In the genomic region with DNA sequence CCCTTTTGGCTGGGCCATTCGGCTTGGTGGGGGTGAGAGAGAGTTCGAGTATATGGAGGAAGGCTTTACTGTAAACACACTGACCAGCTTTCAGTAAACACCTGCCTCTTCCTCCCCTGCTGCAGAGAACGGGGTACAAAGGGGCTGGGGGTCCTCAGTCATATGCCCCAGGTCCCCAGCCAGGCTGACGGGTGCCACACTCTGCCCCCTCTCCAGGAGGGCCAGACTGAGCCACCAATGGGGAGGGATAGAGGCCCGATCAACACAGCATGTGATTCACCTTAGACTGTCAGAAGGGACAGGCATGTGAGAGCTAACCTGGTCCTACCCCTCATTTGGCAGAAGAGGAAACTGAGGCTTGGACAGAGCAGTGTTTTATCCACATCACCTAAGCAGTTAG, we compare ENCODE assay signal across 13 cellular contexts. TPM values are rescaled to one million over a fixed set of nuclear protein-coding genes. Genes with fewer than 3 reads are reported as not detected.
DNase-seq lines count a peak whose midpoint lies in the region; ATAC-seq lines count a peak whose summit lies in the region.
"Had no signal": no experiment of that assay in that cellular context is flagged by ENCODE, and none has a peak within 500 bp of the region (broad histone marks: within the 10 kb centered on the region; RNA-seq: fewer than 3 reads in every experiment).

No MANE protein-coding gene starts in this region.

- no peak for ATAC-seq in activated CD8-positive, alpha-beta T cell treated with anti-CD3 and anti-CD28 coated beads, Interleukin-2, amount 10 ng/mL, durations not matched to agents 7 days and 5 days
- no peak for ATAC-seq in left ventricle myocardium superior
- ATAC-seq in aorta (ENCODE audit: low FRiP score), result no peak
- ATAC-seq in left lobe of liver, result no peak
- ATAC-seq: GM12878 had no signal

- H3K27me3 ChIP-seq in aorta (ENCODE audit: control insufficient read depth in 1 of 2, insufficient read depth in 2 of 2, low read length in 1 of 2), result no peaks in the 10 kb centered on the region

- H3K9me3 ChIP-seq in aorta (ENCODE audit: control insufficient read depth, low read length), result no peaks in the 10 kb centered on the region

- no peaks in the 10 kb centered on the region for H3K27me3 Mint-ChIP-seq in activated naive CD4-positive, alpha-beta T cell treated with anti-CD3 and anti-CD28 coated beads, Interleukin-2, amount 50 U/mL, for 24 hours
- H3K27me3 Mint-ChIP-seq in activated CD8-positive, alpha-beta T cell treated with anti-CD3 and anti-CD28 coated beads, Interleukin-2, amount 10 ng/mL, durations not matched to agents 7 days and 5 days (ENCODE audit: low read depth), result no peaks in the 10 kb centered on the region

- H3K36me3 ChIP-seq in aorta (ENCODE audit: control insufficient read depth in 1 of 2, insufficient read depth in 2 of 2, low read length in 1 of 2), result no peaks in the 10 kb centered on the region

- H3K27ac Mint-ChIP-seq in activated naive CD4-positive, alpha-beta T cell treated with anti-CD3 and anti-CD28 coated beads, Interleukin-2, amount 50 U/mL, for 24 hours, result peak overlapping the region; percentile 80
- H3K27ac Mint-ChIP-seq in activated CD8-positive, alpha-beta T cell treated with anti-CD3 and anti-CD28 coated beads, Interleukin-2, amount 10 ng/mL, durations not matched to agents 7 days and 5 days, result peak overlapping the region; percentile 43

- H3K36me3 Mint-ChIP-seq in activated naive CD4-positive, alpha-beta T cell treated with anti-CD3 and anti-CD28 coated beads, Interleukin-2, amount 50 U/mL, for 24 hours, result no peaks in the 10 kb centered on the region
- peaks cover 33% of the 10 kb centered on the region for H3K36me3 Mint-ChIP-seq in activated CD8-positive, alpha-beta T cell treated with anti-CD3 and anti-CD28 coated beads, Interleukin-2, amount 10 ng/mL, durations not matched to agents 7 days and 5 days (ENCODE audit: low read depth)

- intact Hi-C loops in left ventricle myocardium superior (cut with micrococcal nuclease) (no loop called here), aorta (cut with DNase I) (no loop called here)

- H3K27ac ChIP-seq in substantia nigra (ENCODE audit: low read depth, low read length, poor library complexity, severe bottlenecking) (peak overlapping the region; percentile 83), aorta (ENCODE audit: low read depth in 1 of 2, low read length in 2 of 2) (no peak overlapping the region)

- no peaks in the 10 kb centered on the region for H3K9me3 Mint-ChIP-seq in activated naive CD4-positive, alpha-beta T cell treated with anti-CD3 and anti-CD28 coated beads, Interleukin-2, amount 50 U/mL, for 24 hours
- H3K9me3 Mint-ChIP-seq in activated CD8-positive, alpha-beta T cell treated with anti-CD3 and anti-CD28 coated beads, Interleukin-2, amount 10 ng/mL, durations not matched to agents 7 days and 5 days (ENCODE audit: insufficient read depth), result no peaks in the 10 kb centered on the region

- peaks cover 59% of the 10 kb centered on the region for H3K4me1 Mint-ChIP-seq in activated naive CD4-positive, alpha-beta T cell treated with anti-CD3 and anti-CD28 coated beads, Interleukin-2, amount 50 U/mL, for 24 hours
- peaks cover 58% of the 10 kb centered on the region for H3K4me1 Mint-ChIP-seq in activated CD8-positive, alpha-beta T cell treated with anti-CD3 and anti-CD28 coated beads, Interleukin-2, amount 10 ng/mL, durations not matched to agents 7 days and 5 days (ENCODE audit: low read depth)

- no peak overlapping the region for H3K4me3 ChIP-seq in aorta (ENCODE audit: low read length in 2 of 2)
- H3K4me3 ChIP-seq: GM12878 had no signal

- CTCF ChIA-PET in activated CD8-positive, alpha-beta T cell treated with anti-CD3 and anti-CD28 coated beads, Interleukin-2, amount 10 ng/mL, durations not matched to agents 7 days and 5 days (lab: Charles Lee), result interaction anchor here (3.3 to 4.1 kb wide), 2 partner anchors 11 to 30 kb away, joined by 26 to 32 read pairs; no protein-coding TSS in a partner anchor

- H3K4me3 Mint-ChIP-seq in activated naive CD4-positive, alpha-beta T cell treated with anti-CD3 and anti-CD28 coated beads, Interleukin-2, amount 50 U/mL, for 24 hours, result no peak overlapping the region
- peak overlapping the region; percentile 5 for H3K4me3 Mint-ChIP-seq in activated CD8-positive, alpha-beta T cell treated with anti-CD3 and anti-CD28 coated beads, Interleukin-2, amount 10 ng/mL, durations not matched to agents 7 days and 5 days

- no peak for DNase-seq in activated naive CD4-positive, alpha-beta T cell (lab: John Stamatoyannopoulos, UW)
- no peak for DNase-seq in activated CD8-positive, alpha-beta T cell treated with anti-CD3 and anti-CD28 coated beads, Interleukin-2, amount 10 ng/mL, durations not matched to agents 7 days and 5 days
- DNase-seq in left ventricle myocardium superior, result peak; percentile 8
- DNase-seq in substantia nigra (lab: John Stamatoyannopoulos, UW), result no peak
- DNase-seq in aorta, result no peak
- no peak for DNase-seq in left lobe of liver (ENCODE audit: low spot score)
- DNase-seq in NCI-H128 (lab: John Stamatoyannopoulos, UW; ENCODE audit: unreplicated experiment), result no peak
- DNase-seq: activated T-cell treated with anti-CD3 and anti-CD28 coated beads, Interleukin-2, amount 50 U/mL, for 48 hours; GOT3; NCI-H510A treated with DMSO at 0.1 percent for 48 hours had no signal

- WGBS in aorta, 2 donors, result 78 to 80% methylated on average over 5 of the region's 5 CpGs

- POLR2A ChIA-PET in activated CD8-positive, alpha-beta T cell treated with anti-CD3 and anti-CD28 coated beads, Interleukin-2, amount 10 ng/mL, durations not matched to agents 7 days and 5 days (lab: Charles Lee), result interaction anchor here (1.4 to 3.8 kb wide), 2 partner anchors 11 to 14 kb away, joined by 5 to 26 read pairs; no protein-coding TSS in a partner anchor

- no peaks in the 10 kb centered on the region for H3K4me1 ChIP-seq in aorta (ENCODE audit: control insufficient read depth in 1 of 2, insufficient read depth in 2 of 2, low read length in 2 of 2)

RNA-seq across cellular contexts. Expression of gene NHERF1, which starts 13.0 kb away (rescaled TPM):
- total RNA-seq in activated CD8-positive, alpha-beta T cell treated with anti-CD3 and anti-CD28 coated beads, Interleukin-2, amount 10 ng/mL, durations not matched to agents 7 days and 5 days, result 100 to 1,000 TPM; 286 to 296 TPM
- 16.0 TPM for total RNA-seq in left ventricle myocardium superior
- 10 to 100 TPM; 17.6 to 21.1 TPM for total RNA-seq in aorta
- 10 to 100 TPM; 10.6 to 84.4 TPM for polyA plus RNA-seq in aorta
- 156 TPM for total RNA-seq in left lobe of liver

RNA-seq across cellular contexts. Expression of gene NAT9, which starts 14.7 kb away (rescaled TPM):
- 10 to 100 TPM; 28.3 to 30.7 TPM for total RNA-seq in activated CD8-positive, alpha-beta T cell treated with anti-CD3 and anti-CD28 coated beads, Interleukin-2, amount 10 ng/mL, durations not matched to agents 7 days and 5 days
- 21.1 TPM for total RNA-seq in left ventricle myocardium superior
- total RNA-seq in aorta, result 10 to 100 TPM; 44.5 to 46.3 TPM
- polyA plus RNA-seq in aorta, result 10 to 100 TPM; 12.1 to 59.9 TPM
- total RNA-seq in left lobe of liver, result 21.5 TPM

RNA-seq across cellular contexts. Expression of gene RAB37, which starts 24.4 kb away (rescaled TPM):
- total RNA-seq in activated CD8-positive, alpha-beta T cell treated with anti-CD3 and anti-CD28 coated beads, Interleukin-2, amount 10 ng/mL, durations not matched to agents 7 days and 5 days, result 10 to 100 TPM; 19.1 to 19.6 TPM
- 2.8 TPM for total RNA-seq in left ventricle myocardium superior
- total RNA-seq in aorta, result 1 to 10 TPM; 1.4 to 3.4 TPM
- 1 to 10 TPM; 1.5 to 2.4 TPM for polyA plus RNA-seq in aorta
- 14.0 TPM for total RNA-seq in left lobe of liver

RNA-seq across cellular contexts. Expression of gene CD300LF, which starts 48.7 kb away (rescaled TPM):
- total RNA-seq in activated CD8-positive, alpha-beta T cell treated with anti-CD3 and anti-CD28 coated beads, Interleukin-2, amount 10 ng/mL, durations not matched to agents 7 days and 5 days, result not detected
- not detected for total RNA-seq in left ventricle myocardium superior
- total RNA-seq in aorta, result 1 to 10 TPM; 1.6 to 2.2 TPM
- 1 to 10 TPM in 1 of 2 donors, under 1 TPM in 1; 0.61 to 1.5 TPM for polyA plus RNA-seq in aorta
- total RNA-seq in left lobe of liver, result not detected
- total RNA-seq: GM12878 had no signal
- polyA plus RNA-seq: AG04450 had no signal
